In genomic region chr5:144583493-144584154, GRCh38 we compare ENCODE assay signal across 18 cellular contexts.
A peak's percentile ranks its signal among the peaks of the same experiment; 100 is the strongest.
DNase-seq lines count a peak whose midpoint lies in the region; ATAC-seq and TF ChIP-seq lines count a peak whose summit lies in the region.
"Had no signal": no experiment of that assay in that cellular context is flagged by ENCODE, and none has a peak within 500 bp of the region (broad histone marks: within the 10 kb centered on the region; RNA-seq: fewer than 3 reads in every experiment).

No MANE protein-coding gene starts in this region.

- WGBS in upper lobe of left lung, 2 donors, result 49 to 53% methylated on average over 4 of the region's 4 CpGs

- intact Hi-C loops in left lung (cut with DNase I), result no loop called here

- ATAC-seq in left lung (peak; percentile 24), HG02870 (IDR thresholded peaks at IDR 0.05; ENCODE audit: unreplicated experiment) (no peak), upper lobe of left lung (ENCODE audit: low FRiP score in 2 of 2) (no peak)
- ATAC-seq: CD8-positive, alpha-beta T cell; Right ventricle myocardium inferior; sciatic nerve had no signal

- TF ChIP-seq CTCF in left lung (IDR thresholded peaks at IDR 0.05), result no peak
- TF ChIP-seq CTCF in upper lobe of left lung (IDR thresholded peaks at IDR 0.05), result no peak

- H3K4me1 ChIP-seq in left lung (no peaks in the 10 kb centered on the region), upper lobe of left lung (no peaks in the 10 kb centered on the region)
- H3K4me1 ChIP-seq: tibial artery had no signal

- H3K27me3 ChIP-seq in left lung, result no peaks in the 10 kb centered on the region
- H3K27me3 ChIP-seq in upper lobe of left lung, result no peaks in the 10 kb centered on the region
- H3K27me3 ChIP-seq: tibial artery had no signal

- H3K9me3 ChIP-seq in left lung, result no peaks in the 10 kb centered on the region
- H3K9me3 ChIP-seq in upper lobe of left lung, result no peaks in the 10 kb centered on the region
- H3K9me3 ChIP-seq: tibial artery had no signal

- TF ChIP-seq EP300 in upper lobe of left lung (IDR thresholded peaks at IDR 0.05), result no peak

- no peak for TF ChIP-seq POLR2A in upper lobe of left lung (IDR thresholded peaks at IDR 0.05)

- H3K36me3 ChIP-seq in left lung (no peaks in the 10 kb centered on the region), upper lobe of left lung (no peaks in the 10 kb centered on the region)
- H3K36me3 ChIP-seq: tibial artery had no signal

- H3K27ac ChIP-seq in left lung, result no peak overlapping the region
- H3K27ac ChIP-seq in upper lobe of left lung, result no peak overlapping the region
- H3K27ac ChIP-seq: tibial artery had no signal

- no peak overlapping the region for H3K4me3 ChIP-seq in left lung
- no peak overlapping the region for H3K4me3 ChIP-seq in upper lobe of left lung
- H3K4me3 ChIP-seq: tibial artery had no signal

- DNase-seq in DMS53 treated with DMSO at 0.1 percent for 48 hours (lab: John Stamatoyannopoulos, UW; ENCODE audit: unreplicated experiment) (peak; percentile 28), NCI-H1105 treated with DMSO at 0.1 percent for 48 hours (lab: John Stamatoyannopoulos, UW) (peak; percentile 79), NCI-H748 (lab: John Stamatoyannopoulos, UW; ENCODE audit: unreplicated experiment) (peak; percentile 93), left lung (no peak), NCI-H1694 (lab: John Stamatoyannopoulos, UW) (no peak), upper lobe of left lung (no peak)
- no peak for DNase-seq in activated CD8-positive, alpha-beta memory T cell treated with anti-CD3 and anti-CD28 coated beads, Interleukin-2, amount 50 U/mL, for 4 hours
- DNase-seq: activated CD4-positive, alpha-beta T cell treated with anti-CD3 and anti-CD28 coated beads, Interleukin-2, amount 50 U/mL, for 48 hours; activated naive CD4-positive, alpha-beta T cell treated with anti-CD3 and anti-CD28 coated beads, Interleukin-2, amount 10 ng/mL, durations not matched to agents 7 days and 5 days; aorta; CD8-positive, alpha-beta T cell; Kasumi-1; NCI-H187 treated with DMSO at 0.1 percent for 48 hours; stimulated activated naive CD4-positive, alpha-beta T cell treated with Interleukin-2 at 50 U/mL for 16 hours; tibial artery had no signal

Comparison
In these comparisons a context has a peak if more than half of its experiments do, and no peak if none do; other contexts are left out.
1. DNase-seq: peak in DMS53 treated with DMSO at 0.1 percent for 48 hours (single experiment), NCI-H1105 treated with DMSO at 0.1 percent for 48 hours (single experiment) and NCI-H748 (single experiment); none in left lung (0 of 2), activated CD8-positive, alpha-beta memory T cell treated with anti-CD3 and anti-CD28 coated beads, Interleukin-2, amount 50 U/mL, for 4 hours (single experiment), NCI-H1694 (single experiment) and upper lobe of left lung (0 of 2).